23 cellular contexts compared by ENCODE assay signal in the genomic region with DNA sequence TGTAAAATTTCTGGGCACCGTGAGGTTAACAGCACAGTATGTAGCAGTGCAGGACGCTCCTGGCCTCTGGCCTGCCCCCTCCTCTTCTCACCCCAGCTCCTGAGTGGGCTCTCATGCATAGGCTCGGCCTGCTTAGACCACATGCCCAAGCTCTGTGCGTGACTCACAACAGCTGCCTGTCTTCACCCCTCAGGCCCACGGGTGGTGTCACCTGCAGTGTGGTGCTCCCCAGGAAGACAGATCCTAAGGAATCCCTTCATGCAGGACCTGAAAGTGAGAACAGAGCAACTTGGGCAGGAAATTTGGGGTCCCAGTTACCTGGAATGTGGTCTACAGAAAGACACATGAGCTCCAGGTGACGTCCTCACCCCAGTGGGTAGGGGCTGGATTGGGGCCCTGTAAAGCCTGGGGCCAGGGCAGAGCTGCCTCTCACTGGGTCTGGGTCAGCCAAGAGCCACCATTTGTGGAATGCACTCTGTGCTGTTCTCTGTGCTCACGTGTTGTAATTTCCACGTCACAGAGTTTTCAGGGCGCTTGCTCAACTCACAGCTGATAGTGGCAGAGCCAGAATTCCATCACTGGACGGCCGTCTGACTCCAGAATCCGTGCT. TPM values are rescaled to one million over a fixed set of nuclear protein-coding genes. Genes with fewer than 3 reads are reported as not detected.
DNase-seq lines count a peak whose midpoint lies in the region; ATAC-seq and TF ChIP-seq lines count a peak whose summit lies in the region.
"Had no signal": no experiment of that assay in that cellular context is flagged by ENCODE, and none has a peak within 500 bp of the region (broad histone marks: within the 10 kb centered on the region; RNA-seq: fewer than 3 reads in every experiment).

No MANE protein-coding gene starts in this region.

- TF ChIP-seq POLR2A in IMR-90 (IDR thresholded peaks at IDR 0.05; ENCODE audit: low read depth, low read length): no peak
- no peak for TF ChIP-seq POLR2A in ovary (IDR thresholded peaks at IDR 0.05)

- H3K4me1 Mint-ChIP-seq in chondrocyte (ENCODE audit: low read depth): peaks cover 42% of the 10 kb centered on the region
- no peaks in the 10 kb centered on the region for H3K4me1 Mint-ChIP-seq in CD8-positive, alpha-beta memory T cell
- H3K4me1 Mint-ChIP-seq: activated CD4-positive, alpha-beta T cell treated with anti-CD3 and anti-CD28 coated beads for 36 hours had no signal

- H3K14ac ChIP-seq in IMR-90 (replicated peaks; ENCODE audit: low read depth, low read length): peak overlapping the region; percentile 18; the same call in 1 of the 2 replicates

- no peak overlapping the region for H3K9ac ChIP-seq in IMR-90 (ENCODE audit: low read depth, low read length)

- TF ChIP-seq CTCF in IMR-90 (conservative IDR thresholded peaks at IDR 0.05; ENCODE audit: low read depth, low read length): no peak
- TF ChIP-seq CTCF in chondrocyte (IDR thresholded peaks at IDR 0.05): no peak
- TF ChIP-seq CTCF in ovary (IDR thresholded peaks at IDR 0.05): no peak
- TF ChIP-seq CTCF in foreskin fibroblast (IDR thresholded peaks at IDR 0.05; ENCODE audit: low read depth, low read length): no peak

- H3K56ac ChIP-seq in IMR-90 (ENCODE audit: extremely low read depth, insufficient read depth, low read length): no peak overlapping the region

- TF ChIP-seq RAD21 in IMR-90 (IDR thresholded peaks at IDR 0.05; ENCODE audit: low read length): no peak

- no peaks in the 10 kb centered on the region for H3K36me3 ChIP-seq in IMR-90 (ENCODE audit: control insufficient read depth, insufficient read depth, low read length)
- no peaks in the 10 kb centered on the region for H3K36me3 ChIP-seq in ovary
- no peaks in the 10 kb centered on the region for H3K36me3 ChIP-seq in CD8-positive, alpha-beta memory T cell (ENCODE audit: insufficient read depth, low read length)
- H3K36me3 ChIP-seq: vagina had no signal

- peak overlapping the region; percentile 59 for H2AK9ac ChIP-seq in IMR-90 (replicated peaks; ENCODE audit: low read depth, low read length, poor library complexity)

- peaks cover 13% of the 10 kb centered on the region for H3K4me1 ChIP-seq in IMR-90 (ENCODE audit: control insufficient read depth, insufficient read depth, low read length)
- no peaks in the 10 kb centered on the region for H3K4me1 ChIP-seq in right cardiac atrium (ENCODE audit: control insufficient read depth, insufficient read depth, low read length)
- H3K4me1 ChIP-seq in ovary (ENCODE audit: insufficient read depth): peaks cover 2% of the 10 kb centered on the region
- H3K4me1 ChIP-seq in CD8-positive, alpha-beta memory T cell (ENCODE audit: insufficient read depth, low read length): no peaks in the 10 kb centered on the region
- H3K4me1 ChIP-seq: vagina had no signal

- H3K23ac ChIP-seq in IMR-90 (ENCODE audit: low read depth, low read length): peak overlapping the region; percentile 44; the same call in 1 of the 2 replicates

- H2BK5ac ChIP-seq in IMR-90 (ENCODE audit: low read depth, low read length, poor library complexity, severe bottlenecking): peak overlapping the region; percentile 72

- no TSS peak for BruUV-seq in IMR-90 (replicated peaks; lab: Mats Ljungman, UMichigan)

- no peak overlapping the region for H3K4me2 ChIP-seq in IMR-90 (ENCODE audit: low read depth, low read length)

- peak overlapping the region; percentile 76 for H4K5ac ChIP-seq in IMR-90 (ENCODE audit: low read depth, low read length)

- H3K4me3 ChIP-seq in IMR-90 (ENCODE audit: insufficient read depth, low read depth, low read length): no peak overlapping the region
- no peak overlapping the region for H3K4me3 ChIP-seq in right cardiac atrium (ENCODE audit: low read length)
- H3K4me3 ChIP-seq in ovary: no peak overlapping the region
- H3K4me3 ChIP-seq in CD8-positive, alpha-beta memory T cell (ENCODE audit: low read length): no peak overlapping the region
- no peak overlapping the region for H3K4me3 ChIP-seq in foreskin fibroblast (ENCODE audit: low read depth in 1 of 2, low read length in 2 of 2)
- H3K4me3 ChIP-seq: vagina had no signal

- H3K9me3 Mint-ChIP-seq in chondrocyte (ENCODE audit: low read depth): no peaks in the 10 kb centered on the region
- H3K9me3 Mint-ChIP-seq in CD8-positive, alpha-beta memory T cell: no peaks in the 10 kb centered on the region
- H3K9me3 Mint-ChIP-seq: activated T-cell treated with anti-CD3 and anti-CD28 coated beads, Interleukin-2, amount 50 U/mL, for 4 hours; natural killer cell treated with Interleukin-12 subunit alpha and Interleukin-12 subunit beta and Interleukin-15 and Interleukin-18, amount 100 ng/mL, for 72 hours; stimulated activated effector memory CD8-positive, alpha-beta T cell treated with anti-CD3 and anti-CD28 coated beads, Interleukin-12 subunit alpha, Interleukin-12 subunit beta, amount 100 ng/mL, for 72 hours had no signal

- dilution Hi-C loops in IMR-90 (cut with HindIII; ENCODE audit: low sequenced_read_pairs, unreplicated experiment): no loop called here

- H2BK20ac ChIP-seq in IMR-90 (ENCODE audit: low read depth, low read length): peak overlapping the region; percentile 68

- intact Hi-C loops in IMR-90 (cut with micrococcal nuclease) (no loop called here), right cardiac atrium (cut with DNase I) (no loop called here), ovary (cut with DNase I) (no loop called here)

- H3K27ac ChIP-seq in IMR-90 (ENCODE audit: insufficient read depth, low read length): peak overlapping the region; percentile 74; the same call in 1 of the 2 replicates
- no peak overlapping the region for H3K27ac ChIP-seq in right cardiac atrium (ENCODE audit: low read length)
- no peak overlapping the region for H3K27ac ChIP-seq in ovary
- H3K27ac ChIP-seq in CD8-positive, alpha-beta memory T cell (ENCODE audit: low read depth, low read length): no peak overlapping the region
- H3K27ac ChIP-seq: C4-2B, vagina had no signal

- DNase-seq in IMR-90 (no peak), chondrocyte (ENCODE audit: low spot score) (no peak), right cardiac atrium (peak in 2 of 3 donors; percentile 42 to 66), ovary (peak in 4 of 5 donors; percentile 34 to 64 (median 58)), midbrain (lab: John Stamatoyannopoulos, UW) (no peak), foreskin fibroblast (no peak)
- DNase-seq in effector CD4-positive, alpha-beta T cell: no peak
- no peak for DNase-seq in CD8-positive, alpha-beta memory T cell
- DNase-seq: activated CD4-positive, alpha-beta T cell treated with anti-CD3 and anti-CD28 coated beads for 36 hours; activated naive CD4-positive, alpha-beta T cell; activated T-cell treated with anti-CD3 and anti-CD28 coated beads, Interleukin-2, amount 50 U/mL, for 4 hours; amniotic stem cell; dermis blood vessel endothelial cell; KBM-7; NCI-H146; NCI-H2171; NCI-H524 treated with DMSO at 0.1 percent for 48 hours; posterior cingulate gyrus; stimulated activated CD4-positive, alpha-beta T cell treated with anti-CD3 and anti-CD28 coated beads, Interleukin-2, amount 100 ng/mL, for 24 hours had no signal

- WGBS in IMR-90 (ENCODE audit: extremely low coverage in 2 of 2, insufficient read length in 1 of 2), 2 experiments: 81% methylated on average over 9 of the region's 12 CpGs; no CpG with 5 or more reads in 1 of the 2 experiments
- WGBS in right cardiac atrium: 75% methylated on average over 12 of the region's 12 CpGs
- 54 to 61% (median 55%) methylated on average over 12 of the region's 12 CpGs for WGBS in ovary, 3 donors

- ATAC-seq in IMR-90 (ENCODE audit: low read depth) (no peak), right cardiac atrium (peak; percentile 73 to 85)
- ATAC-seq: activated CD4-positive, alpha-beta T cell treated with anti-CD3 and anti-CD28 coated beads for 36 hours; activated T-cell treated with anti-CD3 and anti-CD28 coated beads, Interleukin-2, amount 50 U/mL, for 4 hours; stimulated activated effector memory CD8-positive, alpha-beta T cell treated with anti-CD3 and anti-CD28 coated beads, Interleukin-12 subunit alpha, Interleukin-12 subunit beta, amount 100 ng/mL, for 72 hours had no signal

- H2AFZ ChIP-seq in IMR-90 (replicated peaks; ENCODE audit: low read length, poor library complexity): peak overlapping the region; percentile 46

- POLR2A ChIA-PET in IMR-90 (lab: Charles Lee; ENCODE audit: unreplicated experiment): no interaction called here
- POLR2A ChIA-PET in CD8-positive, alpha-beta memory T cell (lab: Charles Lee): no interaction called here

- H3K4me3 Mint-ChIP-seq in chondrocyte (ENCODE audit: unreplicated experiment): no peak overlapping the region
- no peak overlapping the region for H3K4me3 Mint-ChIP-seq in CD8-positive, alpha-beta memory T cell
- H3K4me3 Mint-ChIP-seq: activated CD4-positive, alpha-beta T cell treated with anti-CD3 and anti-CD28 coated beads for 36 hours; activated T-cell treated with anti-CD3 and anti-CD28 coated beads, Interleukin-2, amount 50 U/mL, for 4 hours; natural killer cell treated with Interleukin-12 subunit alpha and Interleukin-12 subunit beta and Interleukin-15 and Interleukin-18, amount 100 ng/mL, for 72 hours; stimulated activated effector memory CD8-positive, alpha-beta T cell treated with anti-CD3 and anti-CD28 coated beads, Interleukin-12 subunit alpha, Interleukin-12 subunit beta, amount 100 ng/mL, for 72 hours had no signal

- H3K79me1 ChIP-seq in IMR-90 (ENCODE audit: low read depth in 1 of 2, low read length in 2 of 2): no peaks in the 10 kb centered on the region

- peak overlapping the region; percentile 77 for H4K91ac ChIP-seq in IMR-90 (ENCODE audit: insufficient read depth, low read depth, low read length)

- H3K9me1 ChIP-seq in IMR-90 (ENCODE audit: insufficient read depth, low read length): peaks cover 13% of the 10 kb centered on the region; the same call in 1 of the 2 replicates

- in situ Hi-C loops in IMR-90 (cut with MboI; ENCODE audit: low sequenced_read_pairs): no loop called here

- no peaks in the 10 kb centered on the region for H3K9me3 ChIP-seq in IMR-90 (ENCODE audit: control insufficient read depth, insufficient read depth, low read length)
- no peaks in the 10 kb centered on the region for H3K9me3 ChIP-seq in right cardiac atrium (ENCODE audit: control insufficient read depth, low read length)
- no peaks in the 10 kb centered on the region for H3K9me3 ChIP-seq in ovary
- H3K9me3 ChIP-seq in CD8-positive, alpha-beta memory T cell (ENCODE audit: low read length): no peaks in the 10 kb centered on the region
- H3K9me3 ChIP-seq: vagina had no signal

- CTCF ChIA-PET in IMR-90 (lab: Yijun Ruan, JAX): no interaction called here
- CTCF ChIA-PET in CD8-positive, alpha-beta memory T cell (lab: Charles Lee): no interaction called here

- peak overlapping the region; percentile 91 for H2AK5ac ChIP-seq in IMR-90 (ENCODE audit: low read depth, low read length)

- no peaks in the 10 kb centered on the region for H3K27me3 Mint-ChIP-seq in chondrocyte (ENCODE audit: low read depth)
- H3K27me3 Mint-ChIP-seq in CD8-positive, alpha-beta memory T cell: peaks cover 0 to under 1% of the 10 kb centered on the region in 2 donors
- H3K27me3 Mint-ChIP-seq: activated CD4-positive, alpha-beta T cell treated with anti-CD3 and anti-CD28 coated beads for 36 hours had no signal

- no peaks in the 10 kb centered on the region for H3K36me3 Mint-ChIP-seq in chondrocyte (ENCODE audit: low read depth)
- no peaks in the 10 kb centered on the region for H3K36me3 Mint-ChIP-seq in CD8-positive, alpha-beta memory T cell
- H3K36me3 Mint-ChIP-seq: natural killer cell treated with Interleukin-12 subunit alpha and Interleukin-12 subunit beta and Interleukin-15 and Interleukin-18, amount 100 ng/mL, for 72 hours; stimulated activated effector memory CD8-positive, alpha-beta T cell treated with anti-CD3 and anti-CD28 coated beads, Interleukin-12 subunit alpha, Interleukin-12 subunit beta, amount 100 ng/mL, for 72 hours had no signal

- H3K18ac ChIP-seq in IMR-90 (ENCODE audit: low read depth, low read length): peak overlapping the region; percentile 82

- TF ChIP-seq EP300 in ovary (IDR thresholded peaks at IDR 0.05): no peak

- H3K27me3 ChIP-seq in IMR-90 (ENCODE audit: control insufficient read depth, insufficient read depth, low read length): no peaks in the 10 kb centered on the region
- H3K27me3 ChIP-seq in right cardiac atrium (ENCODE audit: control insufficient read depth, insufficient read depth): no peaks in the 10 kb centered on the region
- no peaks in the 10 kb centered on the region for H3K27me3 ChIP-seq in ovary
- no peaks in the 10 kb centered on the region for H3K27me3 ChIP-seq in CD8-positive, alpha-beta memory T cell (ENCODE audit: insufficient read depth, low read length, poor library complexity, severe bottlenecking)
- H3K27me3 ChIP-seq: vagina had no signal

- H3K27ac Mint-ChIP-seq in chondrocyte (ENCODE audit: unreplicated experiment): peak overlapping the region; percentile 54
- H3K27ac Mint-ChIP-seq in CD8-positive, alpha-beta memory T cell: no peak overlapping the region
- H3K27ac Mint-ChIP-seq: activated CD4-positive, alpha-beta T cell treated with anti-CD3 and anti-CD28 coated beads for 36 hours; natural killer cell treated with Interleukin-12 subunit alpha and Interleukin-12 subunit beta and Interleukin-15 and Interleukin-18, amount 100 ng/mL, for 72 hours; stimulated activated effector memory CD8-positive, alpha-beta T cell treated with anti-CD3 and anti-CD28 coated beads, Interleukin-12 subunit alpha, Interleukin-12 subunit beta, amount 100 ng/mL, for 72 hours had no signal

- peak overlapping the region; percentile 86 for H2BK120ac ChIP-seq in IMR-90 (ENCODE audit: low read depth, low read length)

- no peaks in the 10 kb centered on the region for H4K20me1 ChIP-seq in IMR-90 (ENCODE audit: insufficient read depth, low read length)

- peak overlapping the region; percentile 67; the same call in 2 of the 3 replicates for H2BK15ac ChIP-seq in IMR-90 (ENCODE audit: low read depth, low read length)

- peak overlapping the region in 1 of 2 experiments; percentile 69; a peak in 2 of 4 replicates for H4K8ac ChIP-seq in IMR-90 (ENCODE audit: low read depth in 2 of 2, low read length in 2 of 2)

- H3K4ac ChIP-seq in IMR-90 (ENCODE audit: low read depth, low read length): peak overlapping the region; percentile 85

RNA-seq across cellular contexts. Expression of a gene that starts 37.0 kb away (rescaled TPM):
- total RNA-seq in IMR-90 (2012; rRNA removed) (66.4 and 72.2 TPM in 2 replicates), chondrocyte (191 to 231 TPM (median 222 TPM) in 3 replicates), right cardiac atrium (10 to 100 TPM; 18.9 to 43.9 (median 24.1) TPM), ovary (10 to 100 TPM; 16.1 to 49.4 (median 23.4) TPM)
- polyA plus RNA-seq in IMR-90 (2012; rRNA removed) (56.7 and 63.3 TPM in 2 replicates), right cardiac atrium (23.7 TPM), ovary (10 to 100 TPM; 23.1 to 35.1 TPM)
- 42.0 and 49.1 TPM in 2 replicates for polyA plus RNA-seq in IMR-90 (2012; cell fraction: cytosol; rRNA removed)
- 40.5 and 49.4 TPM in 2 replicates for polyA plus RNA-seq in IMR-90 (2012; cell fraction: nucleus; rRNA removed; ENCODE audit: low replicate concordance)
- under 1 TPM; 0.15 to 0.24 TPM for total RNA-seq in CD8-positive, alpha-beta memory T cell
- polyA plus RNA-seq in CD8-positive, alpha-beta memory T cell: not detected

Comparison
In these comparisons a context has a peak if more than half of its experiments do, and no peak if none do; other contexts are left out.
1. DNase-seq: peak in right cardiac atrium (2 of 3) and ovary (4 of 5); none in IMR-90 (single experiment), chondrocyte (single experiment), midbrain (single experiment), effector CD4-positive, alpha-beta T cell (single experiment), CD8-positive, alpha-beta memory T cell (0 of 5) and foreskin fibroblast (0 of 2).
2. RNA of a gene that starts 37.0 kb away (total RNA-seq): 191 to 231 TPM in chondrocyte, 66.4 to 72.2 TPM in IMR-90, 18.9 to 43.9 TPM in right cardiac atrium and 16.1 to 49.4 TPM in ovary; 0.15 to 0.24 TPM in CD8-positive, alpha-beta memory T cell; every median in the first group is over 10 times any median in the second.